8 cellular contexts compared by ENCODE assay signal in the genomic region with DNA sequence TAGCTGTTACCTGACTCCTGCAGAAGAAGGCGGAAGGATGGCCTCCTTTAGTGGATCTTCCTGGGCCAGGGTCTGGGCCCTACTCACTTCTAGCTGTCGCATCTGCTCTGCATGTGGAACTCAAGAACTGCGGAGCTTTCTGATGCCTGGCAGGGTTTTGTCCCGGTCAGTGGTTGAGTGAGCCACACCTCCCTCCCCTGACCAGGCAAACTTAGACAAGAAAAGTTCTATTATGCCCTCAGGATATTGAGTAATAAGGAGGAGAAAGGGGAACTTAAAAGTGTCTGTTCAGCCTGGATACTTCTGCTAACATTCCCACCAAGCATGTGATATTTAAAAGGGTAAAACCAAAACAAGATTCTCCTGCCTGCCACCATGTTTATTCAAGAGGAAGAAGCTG. TPM values are rescaled to one million over a fixed set of nuclear protein-coding genes. Genes with fewer than 3 reads are reported as not detected.
A peak's percentile ranks its signal among the peaks of the same experiment; 100 is the strongest.
DNase-seq lines count a peak whose midpoint lies in the region; ATAC-seq and TF ChIP-seq lines count a peak whose summit lies in the region.

A gene with protein sequence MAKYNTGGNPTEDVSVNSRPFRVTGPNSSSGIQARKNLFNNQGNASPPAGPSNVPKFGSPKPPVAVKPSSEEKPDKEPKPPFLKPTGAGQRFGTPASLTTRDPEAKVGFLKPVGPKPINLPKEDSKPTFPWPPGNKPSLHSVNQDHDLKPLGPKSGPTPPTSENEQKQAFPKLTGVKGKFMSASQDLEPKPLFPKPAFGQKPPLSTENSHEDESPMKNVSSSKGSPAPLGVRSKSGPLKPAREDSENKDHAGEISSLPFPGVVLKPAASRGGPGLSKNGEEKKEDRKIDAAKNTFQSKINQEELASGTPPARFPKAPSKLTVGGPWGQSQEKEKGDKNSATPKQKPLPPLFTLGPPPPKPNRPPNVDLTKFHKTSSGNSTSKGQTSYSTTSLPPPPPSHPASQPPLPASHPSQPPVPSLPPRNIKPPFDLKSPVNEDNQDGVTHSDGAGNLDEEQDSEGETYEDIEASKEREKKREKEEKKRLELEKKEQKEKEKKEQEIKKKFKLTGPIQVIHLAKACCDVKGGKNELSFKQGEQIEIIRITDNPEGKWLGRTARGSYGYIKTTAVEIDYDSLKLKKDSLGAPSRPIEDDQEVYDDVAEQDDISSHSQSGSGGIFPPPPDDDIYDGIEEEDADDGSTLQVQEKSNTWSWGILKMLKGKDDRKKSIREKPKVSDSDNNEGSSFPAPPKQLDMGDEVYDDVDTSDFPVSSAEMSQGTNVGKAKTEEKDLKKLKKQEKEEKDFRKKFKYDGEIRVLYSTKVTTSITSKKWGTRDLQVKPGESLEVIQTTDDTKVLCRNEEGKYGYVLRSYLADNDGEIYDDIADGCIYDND (minus strand): TSS at position 131 of the 400 bp plus-strand sequence. CDS start 16,603 bp downstream, outside the sequence.

- intact Hi-C loops in activated naive CD4-positive, alpha-beta T cell treated with anti-CD3 and anti-CD28 coated beads for 36 hours (cut with micrococcal nuclease), result loop anchor here (5.0 to 10.0 kb wide), 5 partner anchors 133 to 1055 kb away; a partner anchor contains a TSS
- intact Hi-C loops in MCF 10A (cut with micrococcal nuclease) (loop anchor here (2.0 to 10.0 kb wide), 5 partner anchors 147 to 351 kb away; a partner anchor contains a TSS), lower lobe of right lung (cut with DNase I) (no loop called here), uterus (cut with DNase I; ENCODE audit: low total_unique reads) (no loop called here)

- H3K27ac ChIP-seq in lower lobe of right lung, result peak within 1 kb of the TSS; percentile 54
- H3K27ac ChIP-seq in uterus, result peak within 1 kb of the TSS; percentile 70 to 81

- POLR2A ChIA-PET in MCF 10A (lab: Yijun Ruan, JAX), result interaction anchor here (0.7 to 1.4 kb wide), 8 partner anchors 13 to 147 kb away, joined by 3 to 5 read pairs (median 4); no protein-coding TSS in a partner anchor

- H3K4me1 ChIP-seq in lower lobe of right lung (peaks cover 12% of the 10 kb centered on the region), uterus (peaks cover 0 to 7% of the 10 kb centered on the region in 2 donors)

- H3K4me3 Mint-ChIP-seq in activated naive CD4-positive, alpha-beta T cell treated with anti-CD3 and anti-CD28 coated beads for 36 hours, result no peak within 1 kb of the TSS
- peak within 1 kb of the TSS; percentile 41 for H3K4me3 Mint-ChIP-seq in MCF 10A (ENCODE audit: unreplicated experiment)

- BruUV-seq in MCF 10A (replicated peaks; lab: Mats Ljungman, UMichigan), result no TSS peak

- H3K27ac Mint-ChIP-seq in activated naive CD4-positive, alpha-beta T cell treated with anti-CD3 and anti-CD28 coated beads for 36 hours, result peak within 1 kb of the TSS; percentile 30
- peak within 1 kb of the TSS; percentile 27 for H3K27ac Mint-ChIP-seq in MCF 10A (ENCODE audit: low read depth, unreplicated experiment)

- no peak for TF ChIP-seq POLR2A in uterus (IDR thresholded peaks at IDR 0.05)

- CTCF ChIA-PET in activated naive CD4-positive, alpha-beta T cell treated with anti-CD3 and anti-CD28 coated beads for 36 hours (lab: Charles Lee), result interaction anchor here (0.9 to 12.8 kb wide), 6 partner anchors 12 to 227 kb away, joined by 3 to 317 read pairs (median 6); no protein-coding TSS in a partner anchor
- CTCF ChIA-PET in MCF 10A (lab: Yijun Ruan, JAX), result interaction anchor here (0.5 to 7.6 kb wide), 10 partner anchors 16 to 157 kb away, joined by 3 to 223 read pairs (median 4); no protein-coding TSS in a partner anchor

- no peaks in the 10 kb centered on the region for H3K36me3 ChIP-seq in lower lobe of right lung
- no peaks in the 10 kb centered on the region for H3K36me3 ChIP-seq in uterus

- H3K27me3 ChIP-seq in lower lobe of right lung (ENCODE audit: low read depth) (no peaks in the 10 kb centered on the region), uterus (no peaks in the 10 kb centered on the region)

- peak; percentile 70 to 79 for ATAC-seq in lower lobe of right lung
- ATAC-seq in HG03139 (IDR thresholded peaks at IDR 0.05; ENCODE audit: unreplicated experiment), result no peak

- TF ChIP-seq CTCF in MCF 10A (IDR thresholded peaks at IDR 0.05; ENCODE audit: unreplicated experiment), result no peak
- no peak for TF ChIP-seq CTCF in lower lobe of right lung (IDR thresholded peaks at IDR 0.05)
- TF ChIP-seq CTCF in uterus (IDR thresholded peaks at IDR 0.05), result no peak

- H3K27me3 Mint-ChIP-seq in activated naive CD4-positive, alpha-beta T cell treated with anti-CD3 and anti-CD28 coated beads for 36 hours (ENCODE audit: low read depth), result no peaks in the 10 kb centered on the region
- H3K27me3 Mint-ChIP-seq in MCF 10A (ENCODE audit: insufficient read depth, unreplicated experiment), result no peaks in the 10 kb centered on the region

- no peaks in the 10 kb centered on the region for H3K9me3 ChIP-seq in lower lobe of right lung
- H3K9me3 ChIP-seq in uterus, result no peaks in the 10 kb centered on the region

- no peak for DNase-seq in activated naive CD4-positive, alpha-beta T cell treated with anti-CD3 and anti-CD28 coated beads for 36 hours
- DNase-seq in activated naive CD4-positive, alpha-beta T cell (lab: John Stamatoyannopoulos, UW), result no peak
- peak; percentile 78 for DNase-seq in MCF 10A (ENCODE audit: unreplicated experiment)
- peak; percentile 71 for DNase-seq in lower lobe of right lung
- DNase-seq in uterus, result peak in 1 of 2 donors; percentile 50
- DNase-seq in NCI-H128 (lab: John Stamatoyannopoulos, UW; ENCODE audit: unreplicated experiment), result no peak
- no peak for DNase-seq in stimulated activated CD4-positive, alpha-beta T cell treated with anti-CD3 and anti-CD28 coated beads, Interleukin-12 subunit alpha, Interleukin-12 subunit beta, amount 100 ng/mL, for 4 hours

- H3K36me3 Mint-ChIP-seq in activated naive CD4-positive, alpha-beta T cell treated with anti-CD3 and anti-CD28 coated beads for 36 hours (ENCODE audit: low read depth), result no peaks in the 10 kb centered on the region
- H3K36me3 Mint-ChIP-seq in MCF 10A (ENCODE audit: insufficient read depth, unreplicated experiment), result no peaks in the 10 kb centered on the region

- H3K9me3 Mint-ChIP-seq in activated naive CD4-positive, alpha-beta T cell treated with anti-CD3 and anti-CD28 coated beads for 36 hours, result no peaks in the 10 kb centered on the region
- no peaks in the 10 kb centered on the region for H3K9me3 Mint-ChIP-seq in MCF 10A (ENCODE audit: unreplicated experiment)

- peaks cover 67% of the 10 kb centered on the region for H3K4me1 Mint-ChIP-seq in activated naive CD4-positive, alpha-beta T cell treated with anti-CD3 and anti-CD28 coated beads for 36 hours (ENCODE audit: low read depth)
- H3K4me1 Mint-ChIP-seq in MCF 10A (ENCODE audit: insufficient read depth, unreplicated experiment), result peaks cover 32% of the 10 kb centered on the region

- H3K4me3 ChIP-seq in lower lobe of right lung (peak within 1 kb of the TSS; percentile 34), uterus (peak within 1 kb of the TSS in 1 of 2 donors; percentile 11)

RNA-seq across cellular contexts. Expression of the gene that starts here (rescaled TPM):
- total RNA-seq in activated naive CD4-positive, alpha-beta T cell treated with anti-CD3 and anti-CD28 coated beads for 36 hours, result 100 to 1,000 TPM; 129 TPM
- total RNA-seq in MCF 10A (2022), result 0.12 and 0.32 TPM in 2 replicates
- 51.0 TPM for total RNA-seq in lower lobe of right lung
- total RNA-seq in uterus, result 10 to 100 TPM in 1 of 4 donors, 1 to 10 TPM in 3; 1.8 to 16.5 (median 4.8) TPM

Comparison
In these comparisons a context has a peak if more than half of its experiments do, and no peak if none do; other contexts are left out.
1. Peak in DNase-seq in MCF 10A; RNA of the gene not detected or under 1 TPM.
2. intact Hi-C loops: an anchor here in activated naive CD4-positive, alpha-beta T cell treated with anti-CD3 and anti-CD28 coated beads for 36 hours (5.0 to 10.0 kb wide) and MCF 10A (2.0 to 10.0 kb wide); none called in lower lobe of right lung and uterus.